ENCODE assay signal across 4 cellular contexts in genomic region chr16:48152226-48152625, GRCh38. TPM values are rescaled to one million over a fixed set of nuclear protein-coding genes. Genes with fewer than 3 reads are reported as not detected.
"Had no signal": no experiment of that assay in that cellular context is flagged by ENCODE, and none has a peak within 500 bp of the region (broad histone marks: within the 10 kb centered on the region; RNA-seq: fewer than 3 reads in every experiment).

No MANE protein-coding gene starts in this region.

- ATAC-seq: GM12878 had no signal

- H3K4me3 ChIP-seq: GM12878 had no signal

- DNase-seq: GDM1, GF-D8 had no signal

RNA-seq across cellular contexts. Expression of gene ABCC12, which starts 3.6 kb away (rescaled TPM):
- total RNA-seq: G401, GM12878 had no signal
